Comparison of ENCODE assay signal across 1 cellular context in genomic region chr6:112286010-112286409, GRCh38.
TF ChIP-seq lines count a peak whose summit lies in the region.

No MANE protein-coding gene starts in this region.

TF ChIP-seq in WTC11, 78 proteins besides CTCF, POLR2A, EP300 and RAD21 (continued from another document):
- no peak for TF ChIP-seq STAT6 (CRISPR knock-in tag; conservative IDR thresholded peaks at IDR 0.05; ENCODE audit: low read depth)
- no peak for TF ChIP-seq NFYB (CRISPR knock-in tag; conservative IDR thresholded peaks at IDR 0.05; ENCODE audit: low read depth)
- TF ChIP-seq ZNF416 (CRISPR knock-in tag; IDR thresholded peaks at IDR 0.05), result no peak
- TF ChIP-seq, protein P1, sequence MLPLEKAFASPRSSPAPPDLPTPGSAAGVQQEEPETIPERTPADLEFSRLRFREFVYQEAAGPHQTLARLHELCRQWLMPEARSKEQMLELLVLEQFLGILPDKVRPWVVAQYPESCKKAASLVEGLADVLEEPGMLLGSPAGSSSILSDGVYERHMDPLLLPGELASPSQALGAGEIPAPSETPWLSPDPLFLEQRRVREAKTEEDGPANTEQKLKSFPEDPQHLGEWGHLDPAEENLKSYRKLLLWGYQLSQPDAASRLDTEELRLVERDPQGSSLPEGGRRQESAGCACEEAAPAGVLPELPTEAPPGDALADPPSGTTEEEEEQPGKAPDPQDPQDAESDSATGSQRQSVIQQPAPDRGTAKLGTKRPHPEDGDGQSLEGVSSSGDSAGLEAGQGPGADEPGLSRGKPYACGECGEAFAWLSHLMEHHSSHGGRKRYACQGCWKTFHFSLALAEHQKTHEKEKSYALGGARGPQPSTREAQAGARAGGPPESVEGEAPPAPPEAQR (CRISPR knock-in tag; IDR thresholded peaks at IDR 0.05), result no peak
TF ChIP-seq in WTC11: peak in this region for 0.
